Comparison of ENCODE assay signal across 12 cellular contexts in the genomic region with DNA sequence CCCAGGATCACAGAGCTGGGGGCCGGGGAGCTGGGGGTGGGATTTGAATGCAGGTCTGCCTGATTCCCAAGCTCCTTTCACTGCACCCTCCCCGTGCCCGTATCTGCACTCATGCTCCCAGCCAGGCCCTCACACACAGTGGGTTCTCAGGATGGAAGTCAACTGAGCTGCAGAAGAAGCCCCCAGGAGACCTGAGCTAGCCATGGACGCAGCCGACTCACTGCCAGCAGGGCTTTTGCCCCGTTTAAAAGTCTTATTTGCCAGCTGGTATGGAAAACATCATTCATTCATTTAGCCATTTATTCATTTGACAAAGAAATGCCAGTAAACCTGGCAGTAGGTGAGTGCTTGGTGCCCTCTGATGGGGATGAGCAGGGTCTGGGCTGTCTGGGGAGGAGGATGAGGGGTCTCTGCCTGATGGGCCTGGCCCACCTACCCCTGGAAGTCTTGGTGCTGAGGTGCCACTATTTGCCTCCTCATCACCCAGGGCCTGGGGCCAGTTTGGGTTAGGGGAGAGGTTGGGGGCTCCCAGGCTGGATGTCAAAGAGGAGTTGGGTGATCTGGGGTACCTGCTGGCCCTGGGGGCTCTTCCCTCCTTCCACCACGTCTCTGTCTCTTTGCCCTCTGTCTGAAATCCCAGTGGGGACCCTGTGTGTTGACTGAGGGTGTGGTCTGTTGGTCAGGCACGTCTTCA. TPM values are rescaled to one million over a fixed set of nuclear protein-coding genes. Genes with fewer than 3 reads are reported as not detected.
DNase-seq lines count a peak whose midpoint lies in the region; ATAC-seq lines count a peak whose summit lies in the region.
"Had no signal": no experiment of that assay in that cellular context is flagged by ENCODE, and none has a peak within 500 bp of the region (broad histone marks: within the 10 kb centered on the region; RNA-seq: fewer than 3 reads in every experiment).

No MANE protein-coding gene starts in this region.

- no peak for DNase-seq in activated T-cell treated with anti-CD3 and anti-CD28 coated beads, Interleukin-2, amount 50 U/mL, for 4 hours
- DNase-seq in activated T-cell treated with anti-CD3 and anti-CD28 coated beads for 4 hours: no peak
- DNase-seq in activated CD4-positive, alpha-beta memory T cell treated with anti-CD3 and anti-CD28 coated beads, Interleukin-2, amount 10 ng/mL, durations not matched to agents 7 days and 5 days: no peak
- DNase-seq in immature natural killer cell: no peak
- no peak for DNase-seq in stimulated activated naive CD8-positive, alpha-beta T cell treated with anti-CD3 and anti-CD28 coated beads, Interleukin-15, amount 100 ng/mL, for 72 hours
- DNase-seq in OCI-M1 (lab: John Stamatoyannopoulos, UW): no peak
- no peak for DNase-seq in midbrain (lab: John Stamatoyannopoulos, UW)
- DNase-seq: dermis blood vessel endothelial cell, islet precursor cell, NCI-H2171 had no signal

- CTCF ChIA-PET in activated CD4-positive, alpha-beta memory T cell treated with anti-CD3 and anti-CD28 coated beads, Interleukin-2, amount 10 ng/mL, durations not matched to agents 7 days and 5 days (lab: Charles Lee): interaction anchor here (2.6 to 3.1 kb wide), 2 partner anchors 20 to 45 kb away, joined by 19 to 23 read pairs; no protein-coding TSS in a partner anchor

- peaks cover 5% of the 10 kb centered on the region for H3K9me3 Mint-ChIP-seq in activated T-cell treated with anti-CD3 and anti-CD28 coated beads, Interleukin-2, amount 50 U/mL, for 4 hours
- no peaks in the 10 kb centered on the region for H3K9me3 Mint-ChIP-seq in activated CD4-positive, alpha-beta memory T cell treated with anti-CD3 and anti-CD28 coated beads, Interleukin-2, amount 10 ng/mL, durations not matched to agents 7 days and 5 days
- no peaks in the 10 kb centered on the region for H3K9me3 Mint-ChIP-seq in immature natural killer cell
- H3K9me3 Mint-ChIP-seq in stimulated activated naive CD8-positive, alpha-beta T cell treated with anti-CD3 and anti-CD28 coated beads, Interleukin-15, amount 100 ng/mL, for 72 hours: peaks cover 6 to 7% of the 10 kb centered on the region in 2 donors
- H3K9me3 Mint-ChIP-seq: neural progenitor cell had no signal

- H3K4me3 Mint-ChIP-seq in activated T-cell treated with anti-CD3 and anti-CD28 coated beads, Interleukin-2, amount 50 U/mL, for 4 hours: peak overlapping the region; percentile 100
- H3K4me3 Mint-ChIP-seq in activated CD4-positive, alpha-beta memory T cell treated with anti-CD3 and anti-CD28 coated beads, Interleukin-2, amount 10 ng/mL, durations not matched to agents 7 days and 5 days: peak overlapping the region; percentile 100
- peak overlapping the region; percentile 53 to 100 (median 99) for H3K4me3 Mint-ChIP-seq in immature natural killer cell
- H3K4me3 Mint-ChIP-seq in stimulated activated naive CD8-positive, alpha-beta T cell treated with anti-CD3 and anti-CD28 coated beads, Interleukin-15, amount 100 ng/mL, for 72 hours: peak overlapping the region; percentile 100

- peaks cover 36% of the 10 kb centered on the region for H3K36me3 Mint-ChIP-seq in activated T-cell treated with anti-CD3 and anti-CD28 coated beads, Interleukin-2, amount 50 U/mL, for 4 hours (ENCODE audit: insufficient read depth)
- peaks cover 67% of the 10 kb centered on the region for H3K36me3 Mint-ChIP-seq in activated CD4-positive, alpha-beta memory T cell treated with anti-CD3 and anti-CD28 coated beads, Interleukin-2, amount 10 ng/mL, durations not matched to agents 7 days and 5 days (ENCODE audit: low read depth)
- peaks cover 5 to 14% (median 11%) of the 10 kb centered on the region in 3 donors for H3K36me3 Mint-ChIP-seq in immature natural killer cell

- H3K27me3 Mint-ChIP-seq in activated T-cell treated with anti-CD3 and anti-CD28 coated beads, Interleukin-2, amount 50 U/mL, for 4 hours (ENCODE audit: low read depth): no peaks in the 10 kb centered on the region
- no peaks in the 10 kb centered on the region for H3K27me3 Mint-ChIP-seq in activated CD4-positive, alpha-beta memory T cell treated with anti-CD3 and anti-CD28 coated beads, Interleukin-2, amount 10 ng/mL, durations not matched to agents 7 days and 5 days
- peaks cover 24 to 31% (median 28%) of the 10 kb centered on the region in 3 donors for H3K27me3 Mint-ChIP-seq in immature natural killer cell (ENCODE audit: low read depth in 3 of 3)
- H3K27me3 Mint-ChIP-seq in stimulated activated naive CD8-positive, alpha-beta T cell treated with anti-CD3 and anti-CD28 coated beads, Interleukin-15, amount 100 ng/mL, for 72 hours: no peaks in the 10 kb centered on the region

- ATAC-seq in activated T-cell treated with anti-CD3 and anti-CD28 coated beads, Interleukin-2, amount 50 U/mL, for 4 hours: no peak
- no peak for ATAC-seq in stimulated activated naive CD8-positive, alpha-beta T cell treated with anti-CD3 and anti-CD28 coated beads, Interleukin-15, amount 100 ng/mL, for 72 hours
- no peak for ATAC-seq in HG02884 (IDR thresholded peaks at IDR 0.05; ENCODE audit: unreplicated experiment)

- POLR2A ChIA-PET in activated CD4-positive, alpha-beta memory T cell treated with anti-CD3 and anti-CD28 coated beads, Interleukin-2, amount 10 ng/mL, durations not matched to agents 7 days and 5 days (lab: Charles Lee): interaction anchor here (0.7 to 32.1 kb wide), 8 partner anchors 3 to 262 kb away, joined by 3 to 918 read pairs (median 9); a partner anchor contains a TSS

- H3K27ac Mint-ChIP-seq in activated CD4-positive, alpha-beta memory T cell treated with anti-CD3 and anti-CD28 coated beads, Interleukin-2, amount 10 ng/mL, durations not matched to agents 7 days and 5 days: peak overlapping the region; percentile 98
- peak overlapping the region; percentile 99 to 100 (median 100) for H3K27ac Mint-ChIP-seq in immature natural killer cell
- H3K27ac Mint-ChIP-seq in stimulated activated naive CD8-positive, alpha-beta T cell treated with anti-CD3 and anti-CD28 coated beads, Interleukin-15, amount 100 ng/mL, for 72 hours: peak overlapping the region in 1 of 2 donors; percentile 51
- H3K27ac Mint-ChIP-seq: neural progenitor cell had no signal

- peaks cover 69% of the 10 kb centered on the region for H3K4me1 Mint-ChIP-seq in activated T-cell treated with anti-CD3 and anti-CD28 coated beads, Interleukin-2, amount 50 U/mL, for 4 hours (ENCODE audit: low read depth)
- H3K4me1 Mint-ChIP-seq in activated CD4-positive, alpha-beta memory T cell treated with anti-CD3 and anti-CD28 coated beads, Interleukin-2, amount 10 ng/mL, durations not matched to agents 7 days and 5 days: peaks cover 77% of the 10 kb centered on the region
- peaks cover 81 to 83% of the 10 kb centered on the region in 2 donors for H3K4me1 Mint-ChIP-seq in immature natural killer cell
- H3K4me1 Mint-ChIP-seq in stimulated activated naive CD8-positive, alpha-beta T cell treated with anti-CD3 and anti-CD28 coated beads, Interleukin-15, amount 100 ng/mL, for 72 hours: peaks cover 86% of the 10 kb centered on the region

RNA-seq across cellular contexts. Expression of a gene that starts 2.8 kb away (rescaled TPM):
- 100 to 1,000 TPM; 218 to 255 (median 229) TPM for total RNA-seq in activated T-cell treated with anti-CD3 and anti-CD28 coated beads, Interleukin-2, amount 50 U/mL, for 4 hours
- 100 to 1,000 TPM; 434 to 447 TPM for total RNA-seq in activated CD4-positive, alpha-beta memory T cell treated with anti-CD3 and anti-CD28 coated beads, Interleukin-2, amount 10 ng/mL, durations not matched to agents 7 days and 5 days
- 100 to 1,000 TPM; 162 to 269 (median 165) TPM for polyA plus RNA-seq in immature natural killer cell
